10 cellular contexts compared by ENCODE assay signal in genomic region chr2:204108874-204109295, GRCh38.
A peak's percentile ranks its signal among the peaks of the same experiment; 100 is the strongest.
DNase-seq lines count a peak whose midpoint lies in the region; ATAC-seq and TF ChIP-seq lines count a peak whose summit lies in the region.
"Had no signal": no experiment of that assay in that cellular context is flagged by ENCODE, and none has a peak within 500 bp of the region (broad histone marks: within the 10 kb centered on the region; RNA-seq: fewer than 3 reads in every experiment).

No MANE protein-coding gene starts in this region.

- DNase-seq in activated T-cell treated with anti-CD3 and anti-CD28 coated beads, Interleukin-2, amount 50 U/mL, for 24 hours: no peak
- DNase-seq in activated T-cell treated with anti-CD3 and anti-CD28 coated beads, Interleukin-2, amount 50 U/mL, for 1 hour: no peak
- DNase-seq in activated CD4-positive, alpha-beta memory T cell treated with anti-CD3 and anti-CD28 coated beads for 36 hours: peak; percentile 76
- DNase-seq in right cardiac atrium (no peak), esophagus squamous epithelium (lab: John Stamatoyannopoulos, UW) (no peak)
- peak; percentile 50 for DNase-seq in stimulated activated CD8-positive, alpha-beta memory T cell treated with anti-CD3 and anti-CD28 coated beads, Interleukin-4, amount 100 ng/mL, for 48 hours
- DNase-seq: activated CD4-positive, CD25-positive, alpha-beta regulatory T cell treated with anti-CD3 and anti-CD28 coated beads, Interleukin-2, amount 50 U/mL, for 72 hours had no signal

- TF ChIP-seq POLR2A in esophagus squamous epithelium (IDR thresholded peaks at IDR 0.05): no peak

- H3K4me3 ChIP-seq in right cardiac atrium (ENCODE audit: low read length): no peak overlapping the region
- H3K4me3 ChIP-seq in esophagus squamous epithelium: no peak overlapping the region
- H3K4me3 ChIP-seq: thoracic aorta had no signal

- TF ChIP-seq CTCF in esophagus squamous epithelium (IDR thresholded peaks at IDR 0.05): no peak

- POLR2A ChIA-PET in activated CD4-positive, alpha-beta memory T cell treated with anti-CD3 and anti-CD28 coated beads for 36 hours (lab: Charles Lee): interaction anchor here (0.6 to 1.0 kb wide), 2 partner anchors 168 to 171 kb away, joined by 3 read pairs; no protein-coding TSS in a partner anchor

- intact Hi-C loops in activated CD4-positive, alpha-beta memory T cell treated with anti-CD3 and anti-CD28 coated beads for 36 hours (cut with micrococcal nuclease): loop anchor here (1.0 to 10.0 kb wide), 11 partner anchors 36 to 1598 kb away; no protein-coding TSS in a partner anchor
- intact Hi-C loops in right cardiac atrium (cut with DNase I): loop anchor here in 2 of 4 donors (5.0 to 10.0 kb wide), 2 partner anchors 66 to 68 kb away; no protein-coding TSS in a partner anchor
- intact Hi-C loops in esophagus squamous epithelium (cut with DNase I): no loop called here

- H3K27ac ChIP-seq in right cardiac atrium (ENCODE audit: low read length): peak overlapping the region; percentile 58
- H3K27ac ChIP-seq in esophagus squamous epithelium: peak overlapping the region in 1 of 4 donors; percentile 8
- H3K27ac ChIP-seq: thoracic aorta had no signal

- H3K27me3 ChIP-seq in right cardiac atrium (ENCODE audit: control insufficient read depth, insufficient read depth) (no peaks in the 10 kb centered on the region), esophagus squamous epithelium (no peaks in the 10 kb centered on the region)

- peaks cover 8% of the 10 kb centered on the region for H3K4me1 ChIP-seq in right cardiac atrium (ENCODE audit: control insufficient read depth, insufficient read depth, low read length)
- H3K4me1 ChIP-seq in esophagus squamous epithelium: peaks cover 0 to 43% (median 15%) of the 10 kb centered on the region in 3 donors

- H3K9me3 ChIP-seq in right cardiac atrium (ENCODE audit: control insufficient read depth, low read length): no peaks in the 10 kb centered on the region
- no peaks in the 10 kb centered on the region for H3K9me3 ChIP-seq in esophagus squamous epithelium
- H3K9me3 ChIP-seq: thoracic aorta had no signal

- no peaks in the 10 kb centered on the region for H3K27me3 Mint-ChIP-seq in activated T-cell treated with anti-CD3 and anti-CD28 coated beads, Interleukin-2, amount 50 U/mL, for 24 hours
- H3K27me3 Mint-ChIP-seq in activated CD4-positive, alpha-beta memory T cell treated with anti-CD3 and anti-CD28 coated beads for 36 hours: peaks cover 4% of the 10 kb centered on the region

- WGBS in right cardiac atrium: 42% methylated on average over 9 of the region's 9 CpGs
- 60 to 68% methylated on average over 9 of the region's 9 CpGs for WGBS in esophagus squamous epithelium, 2 donors

- ATAC-seq in right cardiac atrium (peak in 1 of 2 donors; percentile 20), GM18907 (IDR thresholded peaks at IDR 0.05; ENCODE audit: unreplicated experiment) (no peak), HG02763 (IDR thresholded peaks at IDR 0.05; ENCODE audit: unreplicated experiment) (no peak)

- peak overlapping the region; percentile 61 for H3K4me3 Mint-ChIP-seq in activated T-cell treated with anti-CD3 and anti-CD28 coated beads, Interleukin-2, amount 50 U/mL, for 24 hours
- H3K4me3 Mint-ChIP-seq in activated CD4-positive, alpha-beta memory T cell treated with anti-CD3 and anti-CD28 coated beads for 36 hours: peak overlapping the region; percentile 55

- no peaks in the 10 kb centered on the region for H3K9me3 Mint-ChIP-seq in activated T-cell treated with anti-CD3 and anti-CD28 coated beads, Interleukin-2, amount 50 U/mL, for 24 hours
- no peaks in the 10 kb centered on the region for H3K9me3 Mint-ChIP-seq in activated CD4-positive, alpha-beta memory T cell treated with anti-CD3 and anti-CD28 coated beads for 36 hours

- H3K27ac Mint-ChIP-seq in activated T-cell treated with anti-CD3 and anti-CD28 coated beads, Interleukin-2, amount 50 U/mL, for 24 hours: peak overlapping the region; percentile 95
- peak overlapping the region; percentile 90 for H3K27ac Mint-ChIP-seq in activated CD4-positive, alpha-beta memory T cell treated with anti-CD3 and anti-CD28 coated beads for 36 hours

- H3K4me1 Mint-ChIP-seq in activated T-cell treated with anti-CD3 and anti-CD28 coated beads, Interleukin-2, amount 50 U/mL, for 24 hours (ENCODE audit: low read depth): peaks cover 81% of the 10 kb centered on the region
- peaks cover 70% of the 10 kb centered on the region for H3K4me1 Mint-ChIP-seq in activated CD4-positive, alpha-beta memory T cell treated with anti-CD3 and anti-CD28 coated beads for 36 hours (ENCODE audit: low read depth)

- CTCF ChIA-PET in activated CD4-positive, alpha-beta memory T cell treated with anti-CD3 and anti-CD28 coated beads for 36 hours (lab: Charles Lee): interaction anchor here (0.6 to 4.8 kb wide), 13 partner anchors 11 to 174 kb away, joined by 3 to 46 read pairs (median 3); no protein-coding TSS in a partner anchor

- H3K36me3 Mint-ChIP-seq in activated T-cell treated with anti-CD3 and anti-CD28 coated beads, Interleukin-2, amount 50 U/mL, for 24 hours (ENCODE audit: low read depth): no peaks in the 10 kb centered on the region
- H3K36me3 Mint-ChIP-seq in activated CD4-positive, alpha-beta memory T cell treated with anti-CD3 and anti-CD28 coated beads for 36 hours: no peaks in the 10 kb centered on the region

- H3K36me3 ChIP-seq in esophagus squamous epithelium: no peaks in the 10 kb centered on the region
- H3K36me3 ChIP-seq: thoracic aorta had no signal

Comparison
In these comparisons a context has a peak if more than half of its experiments do, and no peak if none do; other contexts are left out.
1. DNase-seq: peak in activated CD4-positive, alpha-beta memory T cell treated with anti-CD3 and anti-CD28 coated beads for 36 hours (single experiment) and stimulated activated CD8-positive, alpha-beta memory T cell treated with anti-CD3 and anti-CD28 coated beads, Interleukin-4, amount 100 ng/mL, for 48 hours (single experiment); none in activated T-cell treated with anti-CD3 and anti-CD28 coated beads, Interleukin-2, amount 50 U/mL, for 24 hours (single experiment), activated T-cell treated with anti-CD3 and anti-CD28 coated beads, Interleukin-2, amount 50 U/mL, for 1 hour (single experiment), right cardiac atrium (0 of 3) and esophagus squamous epithelium (single experiment).